Comparison of ENCODE assay signal across 1 cellular context in genomic region chr10:127889605-127890195, GRCh38.
TF ChIP-seq lines count a peak whose summit lies in the region.

No MANE protein-coding gene starts in this region.

TF ChIP-seq in HCT116, 20 proteins besides CTCF, POLR2A, EP300 and RAD21 (continued from another document):
- TF ChIP-seq, protein P1, sequence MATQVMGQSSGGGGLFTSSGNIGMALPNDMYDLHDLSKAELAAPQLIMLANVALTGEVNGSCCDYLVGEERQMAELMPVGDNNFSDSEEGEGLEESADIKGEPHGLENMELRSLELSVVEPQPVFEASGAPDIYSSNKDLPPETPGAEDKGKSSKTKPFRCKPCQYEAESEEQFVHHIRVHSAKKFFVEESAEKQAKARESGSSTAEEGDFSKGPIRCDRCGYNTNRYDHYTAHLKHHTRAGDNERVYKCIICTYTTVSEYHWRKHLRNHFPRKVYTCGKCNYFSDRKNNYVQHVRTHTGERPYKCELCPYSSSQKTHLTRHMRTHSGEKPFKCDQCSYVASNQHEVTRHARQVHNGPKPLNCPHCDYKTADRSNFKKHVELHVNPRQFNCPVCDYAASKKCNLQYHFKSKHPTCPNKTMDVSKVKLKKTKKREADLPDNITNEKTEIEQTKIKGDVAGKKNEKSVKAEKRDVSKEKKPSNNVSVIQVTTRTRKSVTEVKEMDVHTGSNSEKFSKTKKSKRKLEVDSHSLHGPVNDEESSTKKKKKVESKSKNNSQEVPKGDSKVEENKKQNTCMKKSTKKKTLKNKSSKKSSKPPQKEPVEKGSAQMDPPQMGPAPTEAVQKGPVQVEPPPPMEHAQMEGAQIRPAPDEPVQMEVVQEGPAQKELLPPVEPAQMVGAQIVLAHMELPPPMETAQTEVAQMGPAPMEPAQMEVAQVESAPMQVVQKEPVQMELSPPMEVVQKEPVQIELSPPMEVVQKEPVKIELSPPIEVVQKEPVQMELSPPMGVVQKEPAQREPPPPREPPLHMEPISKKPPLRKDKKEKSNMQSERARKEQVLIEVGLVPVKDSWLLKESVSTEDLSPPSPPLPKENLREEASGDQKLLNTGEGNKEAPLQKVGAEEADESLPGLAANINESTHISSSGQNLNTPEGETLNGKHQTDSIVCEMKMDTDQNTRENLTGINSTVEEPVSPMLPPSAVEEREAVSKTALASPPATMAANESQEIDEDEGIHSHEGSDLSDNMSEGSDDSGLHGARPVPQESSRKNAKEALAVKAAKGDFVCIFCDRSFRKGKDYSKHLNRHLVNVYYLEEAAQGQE (IDR thresholded peaks at IDR 0.05; ENCODE audit: low read depth): no peak
- TF ChIP-seq EZH2phosphoT487 (IDR thresholded peaks at IDR 0.05; ENCODE audit: borderline replicate concordance): no peak
